ENCODE assay signal across 9 cellular contexts in genomic region chr14:105204206-105204930, GRCh38. TPM values are rescaled to one million over a fixed set of nuclear protein-coding genes. Genes with fewer than 3 reads are reported as not detected.
DNase-seq lines count a peak whose midpoint lies in the region; ATAC-seq, FAIRE-seq and TF ChIP-seq lines count a peak whose summit lies in the region.
"Had no signal": no experiment of that assay in that cellular context is flagged by ENCODE, and none has a peak within 500 bp of the region (broad histone marks: within the 10 kb centered on the region; RNA-seq: fewer than 3 reads in every experiment).

No MANE protein-coding gene starts in this region.

- H3K4me1 ChIP-seq in right atrium auricular region (peaks cover 0 to 78% of the 10 kb centered on the region in 2 donors), lower lobe of right lung (peaks cover 55% of the 10 kb centered on the region)

- peak; percentile 73 for ATAC-seq in Right ventricle myocardium inferior
- ATAC-seq in lower lobe of right lung: peak; percentile 76 to 82
- ATAC-seq in HG03108 (IDR thresholded peaks at IDR 0.05; ENCODE audit: unreplicated experiment): no peak

- DNase-seq in Right ventricle myocardium inferior (ENCODE audit: missing footprints): no peak
- no peak for DNase-seq in right atrium auricular region (ENCODE audit: low spot score)
- DNase-seq in epithelial cell of prostate (ENCODE audit: low read depth, low spot score): peak; percentile 40
- peak; percentile 85 for DNase-seq in lower lobe of right lung
- no peak for DNase-seq in urothelium cell line (ENCODE audit: low spot score)
- DNase-seq in amniotic stem cell (lab: John Stamatoyannopoulos, UW): no peak
- no peak for DNase-seq in activated T-cell treated with anti-CD3 and anti-CD28 coated beads, Interleukin-2, amount 50 U/mL, for 48 hours
- DNase-seq: stimulated activated CD4-positive, alpha-beta T cell treated with anti-CD3 and anti-CD28 coated beads, Interleukin-2, amount 100 ng/mL, for 24 hours had no signal

- H3K9me3 ChIP-seq in right atrium auricular region: no peaks in the 10 kb centered on the region
- H3K9me3 ChIP-seq in lower lobe of right lung: no peaks in the 10 kb centered on the region

- H3K27ac ChIP-seq in right atrium auricular region (peak overlapping the region in 1 of 2 donors; percentile 49), epithelial cell of prostate (no peak overlapping the region), lower lobe of right lung (peak overlapping the region; percentile 62)

- H3K4me3 ChIP-seq in right atrium auricular region (no peak overlapping the region), lower lobe of right lung (no peak overlapping the region)

- intact Hi-C loops in Right ventricle myocardium inferior (cut with DNase I): loop anchor here (2.0 to 10.0 kb wide), 2 partner anchors 50 to 324 kb away; no protein-coding TSS in a partner anchor
- intact Hi-C loops in lower lobe of right lung (cut with DNase I): no loop called here

- TF ChIP-seq CTCF in right atrium auricular region (IDR thresholded peaks at IDR 0.05): no peak
- no peak for TF ChIP-seq CTCF in lower lobe of right lung (IDR thresholded peaks at IDR 0.05)

- peak; percentile 48 for FAIRE-seq in urothelium cell line (lab: Jason Lieb, UNC)

- H3K27me3 ChIP-seq in right atrium auricular region: no peaks in the 10 kb centered on the region
- H3K27me3 ChIP-seq in lower lobe of right lung (ENCODE audit: low read depth): peaks cover 19% of the 10 kb centered on the region

- H3K36me3 ChIP-seq in right atrium auricular region: no peaks in the 10 kb centered on the region
- peaks cover 4% of the 10 kb centered on the region for H3K36me3 ChIP-seq in lower lobe of right lung

RNA-seq across cellular contexts. Expression of gene NUDT14, which starts 23.3 kb away (rescaled TPM):
- total RNA-seq in Right ventricle myocardium inferior: 33.9 TPM
- 10 to 100 TPM; 17.1 to 18.9 TPM for total RNA-seq in right atrium auricular region
- total RNA-seq in lower lobe of right lung: 54.5 TPM

RNA-seq across cellular contexts. Expression of gene JAG2, which starts 35.8 kb away (rescaled TPM):
- total RNA-seq in Right ventricle myocardium inferior (34.6 TPM), right atrium auricular region (10 to 100 TPM; 14.5 to 17.3 TPM), lower lobe of right lung (29.2 TPM)

RNA-seq across cellular contexts. Expression of gene BTBD6, which starts 44.0 kb away (rescaled TPM):
- total RNA-seq in Right ventricle myocardium inferior (48.8 TPM), right atrium auricular region (10 to 100 TPM; 26.9 to 34.9 TPM), lower lobe of right lung (53.0 TPM)

Comparison
In these comparisons a context has a peak if more than half of its experiments do, and no peak if none do; other contexts are left out.
1. DNase-seq: peak in epithelial cell of prostate (single experiment) and lower lobe of right lung (single experiment); none in Right ventricle myocardium inferior (single experiment), right atrium auricular region (single experiment), urothelium cell line (single experiment), amniotic stem cell (single experiment) and activated T-cell treated with anti-CD3 and anti-CD28 coated beads, Interleukin-2, amount 50 U/mL, for 48 hours (0 of 2).